Comparison of ENCODE assay signal across 11 cellular contexts in the genomic region with DNA sequence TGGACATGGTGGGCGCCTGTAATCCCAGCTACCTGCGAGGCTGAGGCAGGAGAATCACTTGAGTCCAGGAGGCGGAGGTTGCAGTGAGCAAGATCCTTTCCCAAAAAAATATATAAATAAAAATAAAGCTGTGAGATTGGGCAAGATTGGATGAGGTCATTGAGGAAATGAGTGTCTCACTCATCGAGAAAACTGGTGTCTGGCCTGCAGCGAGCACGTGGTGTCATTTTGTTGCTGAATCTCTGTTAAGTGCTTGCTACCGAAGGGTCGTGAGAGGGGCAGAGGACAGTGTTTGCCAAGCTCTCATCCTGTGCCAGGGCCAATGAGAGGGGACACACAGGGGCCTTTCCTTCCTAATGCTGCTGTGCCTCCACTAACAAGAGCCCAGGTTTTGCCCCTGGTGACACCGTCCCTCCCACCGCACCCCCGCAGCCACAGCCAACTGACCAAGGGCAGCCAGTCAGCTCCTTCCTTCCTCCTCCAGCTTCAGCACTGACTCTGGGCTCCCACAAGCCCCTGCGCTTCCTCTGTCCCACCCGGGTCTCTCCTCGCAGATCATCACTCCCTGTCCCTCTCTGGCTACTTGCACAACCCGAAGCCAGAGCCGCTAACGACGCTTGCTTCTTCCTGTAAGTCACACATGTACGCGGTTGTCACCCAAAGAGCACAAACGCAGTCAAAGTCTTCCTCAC. TPM values are rescaled to one million over a fixed set of nuclear protein-coding genes. Genes with fewer than 3 reads are reported as not detected.
DNase-seq lines count a peak whose midpoint lies in the region; ATAC-seq and TF ChIP-seq lines count a peak whose summit lies in the region.
"Had no signal": no experiment of that assay in that cellular context is flagged by ENCODE, and none has a peak within 500 bp of the region (broad histone marks: within the 10 kb centered on the region; RNA-seq: fewer than 3 reads in every experiment).

No MANE protein-coding gene starts in this region.

- intact Hi-C loops in CD14-positive monocyte (cut with micrococcal nuclease) = loop anchor here in 1 of 2 donors (5.0 kb wide), 1 partner anchor 45 kb away; a partner anchor contains a TSS
- intact Hi-C loops in OCI-LY7 (cut with micrococcal nuclease; ENCODE audit: unreplicated experiment) = no loop called here

- H3K9me2 ChIP-seq in OCI-LY7 (ENCODE audit: insufficient read depth, low read length) = no peaks in the 10 kb centered on the region

- peaks cover 0 to 3% (median 2%) of the 10 kb centered on the region in 3 donors for H3K27me3 Mint-ChIP-seq in CD14-positive monocyte (ENCODE audit: low read depth in 3 of 3)
- H3K27me3 Mint-ChIP-seq in activated naive CD8-positive, alpha-beta T cell treated with anti-CD3 and anti-CD28 coated beads for 36 hours = peaks cover 6% of the 10 kb centered on the region

- H3K27ac ChIP-seq in HL-60 (replicated peaks) (peak overlapping the region; percentile 52), OCI-LY7 (ENCODE audit: low read depth, low read length, poor library complexity, severe bottlenecking) (no peak overlapping the region)
- H3K27ac ChIP-seq: parathyroid adenoma had no signal

- ATAC-seq in GM21717 (IDR thresholded peaks at IDR 0.05; ENCODE audit: unreplicated experiment) = no peak

- H3K36me3 Mint-ChIP-seq in CD14-positive monocyte = peaks cover 1 to 23% of the 10 kb centered on the region in 2 donors
- peaks cover 42% of the 10 kb centered on the region for H3K36me3 Mint-ChIP-seq in activated naive CD8-positive, alpha-beta T cell treated with anti-CD3 and anti-CD28 coated beads for 36 hours

- H2AFZ ChIP-seq in OCI-LY7 (ENCODE audit: low read length) = no peak overlapping the region
- H2AFZ ChIP-seq: parathyroid adenoma had no signal

- DNase-seq in CD14-positive monocyte (ENCODE audit: low spot score) (peak; percentile 94), HL-60 (ENCODE audit: low read depth in 1 of 2, low spot score in 1 of 2) (peak; percentile 81 to 83), medulla oblongata (ENCODE audit: extremely low spot score) (peak; percentile 27), OCI-LY7 (ENCODE audit: low spot score) (no peak), cortex of kidney (lab: John Stamatoyannopoulos, UW) (no peak), putamen (ENCODE audit: low spot score) (no peak)
- DNase-seq in activated naive CD8-positive, alpha-beta T cell treated with anti-CD3 and anti-CD28 coated beads for 36 hours = no peak
- DNase-seq: kidney glomerular epithelial cell had no signal

- POLR2A ChIA-PET in OCI-LY7 (lab: Charles Lee) = interaction anchor here (1.1 kb wide), 1 partner anchor 11 kb away, joined by 4 read pairs; a partner anchor contains a TSS

- H3K79me2 ChIP-seq in OCI-LY7 (ENCODE audit: insufficient read depth, low read depth, low read length) = peaks cover 68% of the 10 kb centered on the region

- CTCF ChIA-PET in OCI-LY7 (lab: Charles Lee; ENCODE audit: unreplicated experiment) = no interaction called here

- peaks cover 0 to 4% (median 3%) of the 10 kb centered on the region in 7 donors for H3K9me3 Mint-ChIP-seq in CD14-positive monocyte
- no peaks in the 10 kb centered on the region for H3K9me3 Mint-ChIP-seq in activated naive CD8-positive, alpha-beta T cell treated with anti-CD3 and anti-CD28 coated beads for 36 hours

- peaks cover 4% of the 10 kb centered on the region; the same call in 1 of the 2 replicates for H4K20me1 ChIP-seq in OCI-LY7 (ENCODE audit: insufficient read depth, low read length)

- H3K4me3 Mint-ChIP-seq in CD14-positive monocyte = peak overlapping the region; percentile 84 to 94
- peak overlapping the region; percentile 32 for H3K4me3 Mint-ChIP-seq in activated naive CD8-positive, alpha-beta T cell treated with anti-CD3 and anti-CD28 coated beads for 36 hours

- peaks cover 52% of the 10 kb centered on the region for H3K4me1 Mint-ChIP-seq in CD14-positive monocyte
- peaks cover 26% of the 10 kb centered on the region for H3K4me1 Mint-ChIP-seq in activated naive CD8-positive, alpha-beta T cell treated with anti-CD3 and anti-CD28 coated beads for 36 hours

- H3K27me3 ChIP-seq in HL-60 (ENCODE audit: insufficient read depth, poor library complexity, severe bottlenecking) = no peaks in the 10 kb centered on the region

- H3K4me2 ChIP-seq in OCI-LY7 (ENCODE audit: low read length) = no peak overlapping the region

- H3K27ac Mint-ChIP-seq in CD14-positive monocyte = peak overlapping the region; percentile 94 to 98 (median 97)
- no peak overlapping the region for H3K27ac Mint-ChIP-seq in activated naive CD8-positive, alpha-beta T cell treated with anti-CD3 and anti-CD28 coated beads for 36 hours

- H3K4me3 ChIP-seq in HL-60 (replicated peaks; ENCODE audit: insufficient read depth, low read length) (no peak overlapping the region), OCI-LY7 (ENCODE audit: low read depth, low read length, poor library complexity, severe bottlenecking) (no peak overlapping the region)

- H3K36me3 ChIP-seq in OCI-LY7 (ENCODE audit: insufficient read depth, low read length) = peaks cover 73% of the 10 kb centered on the region

- peaks cover 19% of the 10 kb centered on the region for H3K4me1 ChIP-seq in OCI-LY7 (ENCODE audit: insufficient read depth, low read length, poor library complexity, severe bottlenecking)

- no peak for TF ChIP-seq CTCF in CD14-positive monocyte (IDR thresholded peaks at IDR 0.05)
- TF ChIP-seq CTCF in HL-60 (IDR thresholded peaks at IDR 0.05; ENCODE audit: insufficient read depth, low read length) = no peak
- TF ChIP-seq CTCF in OCI-LY7 (conservative IDR thresholded peaks at IDR 0.05; ENCODE audit: low read length) = no peak

- peaks cover 6% of the 10 kb centered on the region; the same call in 1 of the 2 replicates for H3K9me3 ChIP-seq in OCI-LY7 (ENCODE audit: low read length)

- no TSS peak for BruUV-seq in OCI-LY7 (replicated peaks; lab: Mats Ljungman, UMichigan)

RNA-seq across cellular contexts. Expression of a gene that starts 3.2 kb away (rescaled TPM):
- polyA plus RNA-seq in CD14-positive monocyte = 10 to 100 TPM in 1 of 2 donors, 1 to 10 TPM in 1; 9.3 to 15.6 TPM
- total RNA-seq in activated naive CD8-positive, alpha-beta T cell treated with anti-CD3 and anti-CD28 coated beads for 36 hours = 100 to 1,000 TPM; 191 to 196 TPM
- 147 and 233 TPM in 2 replicates for total RNA-seq in OCI-LY7 (2014; rRNA removed; shearing (Covaris generic))
- 119 and 127 TPM in 2 replicates for total RNA-seq in OCI-LY7 (2022)

RNA-seq across cellular contexts. Expression of a gene that starts 11.1 kb away (rescaled TPM):
- 10 to 100 TPM; 77.1 to 78.9 TPM for polyA plus RNA-seq in CD14-positive monocyte
- 10 to 100 TPM; 49.6 TPM for total RNA-seq in activated naive CD8-positive, alpha-beta T cell treated with anti-CD3 and anti-CD28 coated beads for 36 hours
- 52.8 and 65.7 TPM in 2 replicates for total RNA-seq in OCI-LY7 (2014; rRNA removed; shearing (Covaris generic))
- 41.2 and 53.1 TPM in 2 replicates for total RNA-seq in OCI-LY7 (2022)

RNA-seq across cellular contexts. Expression of a gene that starts 21.9 kb away (rescaled TPM):
- under 1 TPM; 0.27 to 0.52 TPM for polyA plus RNA-seq in CD14-positive monocyte
- total RNA-seq in activated naive CD8-positive, alpha-beta T cell treated with anti-CD3 and anti-CD28 coated beads for 36 hours = 10 to 100 TPM; 16.1 to 18.1 TPM
- total RNA-seq in OCI-LY7 (2014; rRNA removed; shearing (Covaris generic)) = 2.6 and 5.7 TPM in 2 replicates
- 15.7 and 30.1 TPM in 2 replicates for total RNA-seq in OCI-LY7 (2022)

RNA-seq across cellular contexts. Expression of a gene that starts 31.4 kb away (rescaled TPM):
- under 1 TPM; 0.16 to 0.34 TPM for polyA plus RNA-seq in CD14-positive monocyte
- 1 to 10 TPM; 1.6 TPM for total RNA-seq in activated naive CD8-positive, alpha-beta T cell treated with anti-CD3 and anti-CD28 coated beads for 36 hours
- 122 and 145 TPM in 2 replicates for total RNA-seq in OCI-LY7 (2014; rRNA removed; shearing (Covaris generic))
- 99.4 and 101 TPM in 2 replicates for total RNA-seq in OCI-LY7 (2022)
- total RNA-seq: temporal lobe had no signal

RNA-seq across cellular contexts. Expression of a gene that starts 45.4 kb away (rescaled TPM):
- not detected for polyA plus RNA-seq in CD14-positive monocyte
- under 1 TPM; 0.12 to 0.45 TPM for total RNA-seq in activated naive CD8-positive, alpha-beta T cell treated with anti-CD3 and anti-CD28 coated beads for 36 hours
- total RNA-seq in OCI-LY7 (2014; rRNA removed; shearing (Covaris generic)) = 10.6 and 15.4 TPM in 2 replicates
- 22.2 and 28.2 TPM in 2 replicates for total RNA-seq in OCI-LY7 (2022)

Comparison
In these comparisons a context has a peak if more than half of its experiments do, and no peak if none do; other contexts are left out.
1. DNase-seq: peak in CD14-positive monocyte (single experiment), HL-60 (2 of 2) and medulla oblongata (single experiment); none in activated naive CD8-positive, alpha-beta T cell treated with anti-CD3 and anti-CD28 coated beads for 36 hours (single experiment), OCI-LY7 (single experiment), cortex of kidney (single experiment) and putamen (single experiment).